In genomic region chr11:34629711-34630110, GRCh38 we compare ENCODE assay signal across 24 cellular contexts. TPM values are rescaled to one million over a fixed set of nuclear protein-coding genes. Genes with fewer than 3 reads are reported as not detected.
DNase-seq lines count a peak whose midpoint lies in the region; ATAC-seq and TF ChIP-seq lines count a peak whose summit lies in the region.
"Had no signal": no experiment of that assay in that cellular context is flagged by ENCODE, and none has a peak within 500 bp of the region (broad histone marks: within the 10 kb centered on the region; RNA-seq: fewer than 3 reads in every experiment).

No MANE protein-coding gene starts in this region.

- no peaks in the 10 kb centered on the region for H3K9me3 Mint-ChIP-seq in Calu3 (ENCODE audit: low read depth, unreplicated experiment)
- H3K9me3 Mint-ChIP-seq: activated CD4-positive, alpha-beta memory T cell treated with anti-CD3 and anti-CD28 coated beads for 36 hours; activated naive CD4-positive, alpha-beta T cell treated with anti-CD3 and anti-CD28 coated beads for 36 hours; nephron; stimulated activated memory B cell treated with anti-CD40 and anti-IgM and Interleukin-4, amounts not matched to agents 10 μg/mL and 1 μg/mL and 100 μg/mL, for 72 hours had no signal

- H3K27ac ChIP-seq in epithelial cell of prostate (peak overlapping the region; percentile 99), thyroid gland (peak overlapping the region; percentile 90 to 93 (median 93))

- peak overlapping the region; percentile 75 for H3K4me3 Mint-ChIP-seq in Calu3 (ENCODE audit: low read depth, unreplicated experiment)
- H3K4me3 Mint-ChIP-seq: activated CD4-positive, alpha-beta memory T cell treated with anti-CD3 and anti-CD28 coated beads for 36 hours; activated naive CD4-positive, alpha-beta T cell treated with anti-CD3 and anti-CD28 coated beads for 36 hours; nephron; stimulated activated memory B cell treated with anti-CD40 and anti-IgM and Interleukin-4, amounts not matched to agents 10 μg/mL and 1 μg/mL and 100 μg/mL, for 72 hours had no signal

- H3K36me3 ChIP-seq in thyroid gland = no peaks in the 10 kb centered on the region

- peak overlapping the region; percentile 88 for H3K4me3 ChIP-seq in LNCaP clone FGC (ENCODE audit: low read depth, low read length)
- no peak overlapping the region for H3K4me3 ChIP-seq in thyroid gland (replicated peaks in 1 of 3)

- TF ChIP-seq POLR2A in thyroid gland (IDR thresholded peaks at IDR 0.05) = no peak

- DNase-seq in Calu3 (no peak), LNCaP clone FGC (ENCODE audit: low read depth) (no peak), epithelial cell of prostate (ENCODE audit: low read depth, low spot score) (no peak), thyroid gland (no peak), left colon (no peak), left ventricle myocardium superior (no peak), HUDEP-2 (lab: John Stamatoyannopoulos, UW; ENCODE audit: unreplicated experiment in 76 of 76) (no peak)
- DNase-seq: activated CD4-positive, alpha-beta memory T cell treated with anti-CD3 and anti-CD28 coated beads for 36 hours; activated CD4-positive, alpha-beta T cell treated with anti-CD3 and anti-CD28 coated beads for 1 hour; activated naive CD4-positive, alpha-beta T cell treated with anti-CD3 and anti-CD28 coated beads for 36 hours; C1 segment of cervical spinal cord; COR-L47; DMS79 treated with DMSO at 0.1 percent for 48 hours; GF-D8; hypothalamus; NCI-H1092; NCI-H187; NCI-H2171 treated with DMSO at 0.1 percent for 48 hours; NCI-H526; Right ventricle myocardium superior; T-helper 2 cell had no signal

- H3K27ac Mint-ChIP-seq in Calu3 (ENCODE audit: unreplicated experiment) = peak overlapping the region; percentile 98
- H3K27ac Mint-ChIP-seq: activated CD4-positive, alpha-beta memory T cell treated with anti-CD3 and anti-CD28 coated beads for 36 hours; activated naive CD4-positive, alpha-beta T cell treated with anti-CD3 and anti-CD28 coated beads for 36 hours; stimulated activated memory B cell treated with anti-CD40 and anti-IgM and Interleukin-4, amounts not matched to agents 10 μg/mL and 1 μg/mL and 100 μg/mL, for 72 hours had no signal

- H3K4me1 Mint-ChIP-seq in Calu3 (ENCODE audit: low read depth, unreplicated experiment) = peaks cover 85% of the 10 kb centered on the region

- TF ChIP-seq CTCF in Calu3 (IDR thresholded peaks at IDR 0.05; ENCODE audit: unreplicated experiment) (no peak), LNCaP clone FGC (IDR thresholded peaks at IDR 0.05; ENCODE audit: control insufficient read depth, extremely low read depth, insufficient read depth) (no peak), thyroid gland (IDR thresholded peaks at IDR 0.05) (no peak)

- no TSS peak for BruUV-seq in Calu3 (replicated peaks; lab: Mats Ljungman, UMichigan)

- intact Hi-C loops in Calu3 (cut with micrococcal nuclease; ENCODE audit: unreplicated experiment) (loop anchor here (2.0 kb wide), 1 partner anchor 13 kb away; no protein-coding TSS in a partner anchor), thyroid gland (cut with DNase I) (no loop called here), left colon (cut with DNase I, micrococcal nuclease) (no loop called here), left ventricle myocardium superior (cut with micrococcal nuclease) (no loop called here)

- no peak for ATAC-seq in left colon
- ATAC-seq in left ventricle myocardium superior = no peak
- ATAC-seq: stimulated activated memory B cell treated with anti-CD40 and anti-IgM and Interleukin-4, amounts not matched to agents 10 μg/mL and 1 μg/mL and 100 μg/mL, for 72 hours had no signal

- H3K4me1 ChIP-seq in thyroid gland = peaks cover 38 to 56% of the 10 kb centered on the region in 2 donors

- H3K27me3 ChIP-seq in thyroid gland = no peaks in the 10 kb centered on the region

- peaks cover 88% of the 10 kb centered on the region for H3K36me3 Mint-ChIP-seq in Calu3 (ENCODE audit: insufficient read depth, unreplicated experiment)
- H3K36me3 Mint-ChIP-seq: activated CD4-positive, alpha-beta memory T cell treated with anti-CD3 and anti-CD28 coated beads for 36 hours; stimulated activated memory B cell treated with anti-CD40 and anti-IgM and Interleukin-4, amounts not matched to agents 10 μg/mL and 1 μg/mL and 100 μg/mL, for 72 hours had no signal

- CTCF ChIA-PET in Calu3 (lab: Charles Lee) = interaction anchor here (0.9 to 1.5 kb wide), 2 partner anchors 29 to 43 kb away, joined by 3 read pairs; no protein-coding TSS in a partner anchor

- H3K27me3 Mint-ChIP-seq in Calu3 (ENCODE audit: unreplicated experiment) = no peaks in the 10 kb centered on the region

- no peaks in the 10 kb centered on the region for H3K9me3 ChIP-seq in thyroid gland

RNA-seq across cellular contexts. Expression of gene EHF, which starts 8.8 kb away (rescaled TPM):
- 286 and 299 TPM in 2 replicates for total RNA-seq in Calu3 (2022)
- 10 to 100 TPM in 2 of 4 donors, 1 to 10 TPM in 2; 3.8 to 13.9 (median 8.1) TPM for total RNA-seq in thyroid gland
- 100 to 1,000 TPM; 226 to 394 TPM for total RNA-seq in left colon
- total RNA-seq in left ventricle myocardium superior = 2.7 TPM
- total RNA-seq: activated CD4-positive, alpha-beta memory T cell treated with anti-CD3 and anti-CD28 coated beads for 36 hours; activated naive CD4-positive, alpha-beta T cell treated with anti-CD3 and anti-CD28 coated beads for 36 hours; skeletal muscle tissue had no signal

Comparison
In these comparisons a context has a peak if more than half of its experiments do, and no peak if none do; other contexts are left out.
1. RNA of gene EHF, which starts 8.8 kb away (total RNA-seq): 226 to 394 TPM in left colon and 286 to 299 TPM in Calu3; 3.8 to 13.9 TPM in thyroid gland and 2.7 TPM in left ventricle myocardium superior (single experiment); every median in the first group is over 10 times any median in the second.